ENCODE assay signal across 8 cellular contexts in genomic region chr13:19782049-19782726, GRCh38. TPM values are rescaled to one million over a fixed set of nuclear protein-coding genes. Genes with fewer than 3 reads are reported as not detected.
DNase-seq lines count a peak whose midpoint lies in the region; ATAC-seq, FAIRE-seq and TF ChIP-seq lines count a peak whose summit lies in the region.

No MANE protein-coding gene starts in this region.

- peaks cover 15% of the 10 kb centered on the region for H3K4me1 Mint-ChIP-seq in activated B cell treated with CpG ODN at 0.5 μM for 24 hours

- peak; percentile 34 for DNase-seq in DMS153 (lab: John Stamatoyannopoulos, UW)
- DNase-seq in Jurkat, Clone E6-1 (ENCODE audit: low read depth, low spot score) = no peak
- DNase-seq in activated B cell treated with CpG ODN at 0.5 μM for 24 hours = peak; percentile 57
- peak; percentile 33 for DNase-seq in bronchial epithelial cell (ENCODE audit: low read depth)
- DNase-seq in islet precursor cell = peak; percentile 64
- peak; percentile 21 to 39 for DNase-seq in stimulated activated CD4-positive, alpha-beta T cell treated with anti-CD3 and anti-CD28 coated beads, Interleukin-12 subunit alpha, Interleukin-12 subunit beta, amount 100 ng/mL, for 24 hours (ENCODE audit: low read depth in 2 of 2)
- no peak for DNase-seq in NCI-H446 treated with DMSO at 0.1 percent for 48 hours (lab: John Stamatoyannopoulos, UW)

- no peaks in the 10 kb centered on the region for H3K27me3 Mint-ChIP-seq in activated B cell treated with CpG ODN at 0.5 μM for 24 hours

- peaks cover 6% of the 10 kb centered on the region for H3K36me3 Mint-ChIP-seq in activated B cell treated with CpG ODN at 0.5 μM for 24 hours (ENCODE audit: low read depth)

- no peak for FAIRE-seq in bronchial epithelial cell (lab: Jason Lieb, UNC)

- H3K36me3 ChIP-seq in bronchial epithelial cell (ENCODE audit: control insufficient read depth, insufficient read depth, low read length) = no peaks in the 10 kb centered on the region

- POLR2A ChIA-PET in activated B cell treated with CpG ODN at 0.5 μM for 24 hours (lab: Charles Lee) = interaction anchor here (1.1 to 3.2 kb wide), 5 partner anchors 10 to 1120 kb away, joined by 3 to 39 read pairs (median 4); partner anchors contain the start of genes XPO4 and ZMYM5

- H3K27ac Mint-ChIP-seq in activated B cell treated with CpG ODN at 0.5 μM for 24 hours = peak overlapping the region; percentile 98

- H3K4me3 ChIP-seq in Jurkat, Clone E6-1 (ENCODE audit: low read length) = peak overlapping the region; percentile 95
- H3K4me3 ChIP-seq in bronchial epithelial cell (ENCODE audit: low read depth, low read length) = peak overlapping the region; percentile 97

- intact Hi-C loops in activated B cell treated with CpG ODN at 0.5 μM for 24 hours (cut with micrococcal nuclease) = loop anchor here (1.0 to 5.0 kb wide), 5 partner anchors 81 to 380 kb away; partner anchors contain the start of genes GJA3, MPHOSPH8, ZMYM2 and ZMYM5

- H3K27me3 ChIP-seq in bronchial epithelial cell (ENCODE audit: control insufficient read depth, insufficient read depth, low read length) = no peaks in the 10 kb centered on the region

- ATAC-seq in GM21526 (IDR thresholded peaks at IDR 0.05; ENCODE audit: low FRiP score, unreplicated experiment) (peak; percentile 29), activated B cell treated with CpG ODN at 0.5 μM for 24 hours (ENCODE audit: low read depth) (peak; percentile 61)

- TF ChIP-seq CTCF in activated B cell treated with CpG ODN at 0.5 μM for 24 hours (IDR thresholded peaks at IDR 0.05) (no peak), bronchial epithelial cell (IDR thresholded peaks at IDR 0.05; ENCODE audit: insufficient read depth, low read length, severe bottlenecking) (no peak)

- CTCF ChIA-PET in activated B cell treated with CpG ODN at 0.5 μM for 24 hours (lab: Charles Lee) = interaction anchor here (1.9 kb wide), 1 partner anchor 82 kb away, joined by 7 read pairs; the partner anchor contains the start of gene ZMYM5

- peak overlapping the region; percentile 97 for H3K4me3 Mint-ChIP-seq in activated B cell treated with CpG ODN at 0.5 μM for 24 hours

- H3K9me3 Mint-ChIP-seq in activated B cell treated with CpG ODN at 0.5 μM for 24 hours = no peaks in the 10 kb centered on the region

RNA-seq across cellular contexts. Expression of gene PSPC1, which starts 0.6 kb away (rescaled TPM):
- polyA plus RNA-seq in Jurkat, Clone E6-1 (2012; ENCODE audit: insufficient read depth, insufficient read length) = 93.0 TPM
- total RNA-seq in activated B cell treated with CpG ODN at 0.5 μM for 24 hours (75.3 and 75.6 TPM in 2 replicates), bronchial epithelial cell (37.4 and 54.9 TPM in 2 replicates)

Comparison
In these comparisons a context has a peak if more than half of its experiments do, and no peak if none do; other contexts are left out.
1. DNase-seq: peak in DMS153 (single experiment), activated B cell treated with CpG ODN at 0.5 μM for 24 hours (single experiment), bronchial epithelial cell (single experiment), islet precursor cell (single experiment) and stimulated activated CD4-positive, alpha-beta T cell treated with anti-CD3 and anti-CD28 coated beads, Interleukin-12 subunit alpha, Interleukin-12 subunit beta, amount 100 ng/mL, for 24 hours (2 of 2); none in Jurkat, Clone E6-1 (single experiment) and NCI-H446 treated with DMSO at 0.1 percent for 48 hours (single experiment).